Comparison of ENCODE assay signal across 1 cellular context in genomic region chr14:68651652-68652432, GRCh38.
TF ChIP-seq lines count a peak whose summit lies in the region.

No MANE protein-coding gene starts in this region.

TF ChIP-seq in K562, 482 proteins besides CTCF, POLR2A, EP300 and RAD21 (continued from another document):
- TF ChIP-seq, protein P1, sequence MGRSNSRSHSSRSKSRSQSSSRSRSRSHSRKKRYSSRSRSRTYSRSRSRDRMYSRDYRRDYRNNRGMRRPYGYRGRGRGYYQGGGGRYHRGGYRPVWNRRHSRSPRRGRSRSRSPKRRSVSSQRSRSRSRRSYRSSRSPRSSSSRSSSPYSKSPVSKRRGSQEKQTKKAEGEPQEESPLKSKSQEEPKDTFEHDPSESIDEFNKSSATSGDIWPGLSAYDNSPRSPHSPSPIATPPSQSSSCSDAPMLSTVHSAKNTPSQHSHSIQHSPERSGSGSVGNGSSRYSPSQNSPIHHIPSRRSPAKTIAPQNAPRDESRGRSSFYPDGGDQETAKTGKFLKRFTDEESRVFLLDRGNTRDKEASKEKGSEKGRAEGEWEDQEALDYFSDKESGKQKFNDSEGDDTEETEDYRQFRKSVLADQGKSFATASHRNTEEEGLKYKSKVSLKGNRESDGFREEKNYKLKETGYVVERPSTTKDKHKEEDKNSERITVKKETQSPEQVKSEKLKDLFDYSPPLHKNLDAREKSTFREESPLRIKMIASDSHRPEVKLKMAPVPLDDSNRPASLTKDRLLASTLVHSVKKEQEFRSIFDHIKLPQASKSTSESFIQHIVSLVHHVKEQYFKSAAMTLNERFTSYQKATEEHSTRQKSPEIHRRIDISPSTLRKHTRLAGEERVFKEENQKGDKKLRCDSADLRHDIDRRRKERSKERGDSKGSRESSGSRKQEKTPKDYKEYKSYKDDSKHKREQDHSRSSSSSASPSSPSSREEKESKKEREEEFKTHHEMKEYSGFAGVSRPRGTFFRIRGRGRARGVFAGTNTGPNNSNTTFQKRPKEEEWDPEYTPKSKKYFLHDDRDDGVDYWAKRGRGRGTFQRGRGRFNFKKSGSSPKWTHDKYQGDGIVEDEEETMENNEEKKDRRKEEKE (IDR thresholded peaks at IDR 0.05; ENCODE audit: borderline replicate concordance in 1 of 2, control insufficient read depth in 1 of 2, low read depth in 2 of 2, low read length in 1 of 2) = no peak
- peak; percentile 93 for TF ChIP-seq MEF2D (tag; conservative IDR thresholded peaks at IDR 0.05; ENCODE audit: low read depth)
- 0 out of 2 replicates have a peak, but pooled peaks have one; percentile 24 for TF ChIP-seq L3MBTL2 (IDR thresholded peaks at IDR 0.05)
- TF ChIP-seq OTX1 (CRISPR knock-in tag; IDR thresholded peaks at IDR 0.05) = no peak
- peak; percentile 44 for TF ChIP-seq RBBP5 (IDR thresholded peaks at IDR 0.05; ENCODE audit: borderline replicate concordance, insufficient read depth, low read length, poor library complexity, severe bottlenecking)
- no peak for TF ChIP-seq FOXK2 (conservative IDR thresholded peaks at IDR 0.05 in 1 of 2, IDR thresholded peaks at IDR 0.05 in 1 of 2; ENCODE audit: low read depth in 2 of 2)
- peak; percentile 89 for TF ChIP-seq ZNF316 (IDR thresholded peaks at IDR 0.05)
- TF ChIP-seq ILK (tag; IDR thresholded peaks at IDR 0.05; ENCODE audit: borderline replicate concordance, low read depth) = no peak
- no peak for TF ChIP-seq ATF3 (IDR thresholded peaks at IDR 0.05)
- TF ChIP-seq ATF3 (CRISPR knock-in tag; conservative IDR thresholded peaks at IDR 0.05) = no peak
- no peak for TF ChIP-seq JUN (IDR thresholded peaks at IDR 0.05; ENCODE audit: borderline replicate concordance, low read depth, low read length)
- no peak for TF ChIP-seq JUN (CRISPR knock-in tag; IDR thresholded peaks at IDR 0.05; ENCODE audit: borderline replicate concordance)
- no peak for TF ChIP-seq ZNF561 (CRISPR knock-in tag; conservative IDR thresholded peaks at IDR 0.05)
- no peak for TF ChIP-seq TAF9B (IDR thresholded peaks at IDR 0.05; ENCODE audit: partially characterized antibody)
- TF ChIP-seq SOX6 (IDR thresholded peaks at IDR 0.05) = no peak
- no peak for TF ChIP-seq ZKSCAN8 (CRISPR knock-in tag; IDR thresholded peaks at IDR 0.05)
- TF ChIP-seq PURB (CRISPR knock-in tag; IDR thresholded peaks at IDR 0.05; ENCODE audit: low read depth) = no peak
- no peak for TF ChIP-seq ZNF311 (CRISPR knock-in tag; IDR thresholded peaks at IDR 0.05)
- TF ChIP-seq MAFK (IDR thresholded peaks at IDR 0.05; ENCODE audit: low read length) = peak; percentile 44; the same call in 1 of the 2 replicates
- no peak for TF ChIP-seq ZBTB40 (IDR thresholded peaks at IDR 0.05)
- TF ChIP-seq ZBTB40 (CRISPR knock-in tag; IDR thresholded peaks at IDR 0.05) = no peak
- peak; percentile 96 for TF ChIP-seq MAFG (tag; conservative IDR thresholded peaks at IDR 0.05)
- no peak for TF ChIP-seq BRD9 (IDR thresholded peaks at IDR 0.05; ENCODE audit: low read depth, partially characterized antibody)
- TF ChIP-seq DPF2 (IDR thresholded peaks at IDR 0.05) = peak; percentile 40; the same call in 1 of the 2 replicates
- no peak for TF ChIP-seq PHB (CRISPR knock-in tag; IDR thresholded peaks at IDR 0.05)
- TF ChIP-seq C11orf30 (IDR thresholded peaks at IDR 0.05; ENCODE audit: low read depth) = peak; percentile 89
- TF ChIP-seq ZNF668 (CRISPR knock-in tag; IDR thresholded peaks at IDR 0.05) = no peak
- TF ChIP-seq NFE2L1 (tag; IDR thresholded peaks at IDR 0.05; ENCODE audit: borderline replicate concordance, low read depth) = peak; percentile 71; the same call in 1 of the 2 replicates
- no peak for TF ChIP-seq FUS (optimal IDR thresholded peaks at IDR 0.05; ENCODE audit: low read depth, low read length)
- peak; percentile 90 for TF ChIP-seq MEF2A (IDR thresholded peaks at IDR 0.05; ENCODE audit: control insufficient read depth, low read depth, low read length)
- peak; percentile 74; the same call in 1 of the 2 replicates for TF ChIP-seq ZFP91 (CRISPR knock-in tag; IDR thresholded peaks at IDR 0.05)
- 0 out of 2 replicates have a peak, but pooled peaks have one; percentile 6 for TF ChIP-seq CBFA2T3 (IDR thresholded peaks at IDR 0.05)
- TF ChIP-seq NFE2 (IDR thresholded peaks at IDR 0.05; ENCODE audit: low read depth) = peak; percentile 81
- TF ChIP-seq PRPF4 (IDR thresholded peaks at IDR 0.05; ENCODE audit: insufficient read depth, low read depth, low read length, poor library complexity, severe bottlenecking) = no peak
- no peak for TF ChIP-seq STAT5B (CRISPR knock-in tag; IDR thresholded peaks at IDR 0.05)
